2 cellular contexts compared by ENCODE assay signal in the genomic region with DNA sequence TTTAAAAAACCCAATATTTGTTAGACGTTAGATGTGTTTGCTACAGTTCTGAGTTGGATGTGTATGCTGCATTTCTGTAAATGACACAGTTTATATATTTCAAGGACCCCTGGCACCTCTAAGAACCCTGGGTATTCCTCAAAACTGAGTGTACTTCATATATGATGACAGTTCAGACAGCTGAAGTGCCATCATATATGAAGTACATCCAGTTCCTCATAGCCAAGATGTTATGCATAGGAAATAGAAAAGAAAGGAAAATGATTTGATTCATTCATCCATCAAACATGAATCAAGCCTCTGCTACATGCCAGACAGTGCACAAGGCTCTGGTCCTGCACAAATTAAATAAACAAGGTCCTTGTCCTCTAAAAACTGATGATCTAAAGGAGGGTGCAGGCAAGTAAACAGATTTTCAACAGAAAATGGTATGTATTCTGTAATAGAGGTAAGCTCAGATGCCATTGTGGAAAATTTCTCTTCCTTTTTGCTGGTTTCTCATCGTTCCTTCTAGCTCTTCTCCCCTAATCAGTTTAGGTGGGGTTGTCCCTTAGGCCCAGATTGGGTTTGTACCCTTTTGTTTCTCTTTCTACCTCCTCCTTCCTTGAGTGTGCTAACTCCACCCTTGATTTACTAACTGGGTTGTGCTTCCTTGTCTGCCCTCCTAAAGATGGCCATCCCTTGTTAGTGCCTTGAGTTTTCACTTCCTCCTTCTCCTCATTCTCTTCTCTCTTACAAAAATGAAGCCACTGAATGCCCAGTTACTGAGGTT.
TF ChIP-seq lines count a peak whose summit lies in the region.

No MANE protein-coding gene starts in this region.

TF ChIP-seq in HepG2, 621 proteins besides CTCF, POLR2A, EP300 and RAD21 (continues in another document):
- TF ChIP-seq PRMT3 (CRISPR knock-in tag; IDR thresholded peaks at IDR 0.05; ENCODE audit: borderline replicate concordance, low read depth), result no peak
- TF ChIP-seq ZNF546 (CRISPR knock-in tag; conservative IDR thresholded peaks at IDR 0.05), result no peak
- no peak for TF ChIP-seq ADNP (CRISPR knock-in tag; IDR thresholded peaks at IDR 0.05)
- TF ChIP-seq, protein P1, sequence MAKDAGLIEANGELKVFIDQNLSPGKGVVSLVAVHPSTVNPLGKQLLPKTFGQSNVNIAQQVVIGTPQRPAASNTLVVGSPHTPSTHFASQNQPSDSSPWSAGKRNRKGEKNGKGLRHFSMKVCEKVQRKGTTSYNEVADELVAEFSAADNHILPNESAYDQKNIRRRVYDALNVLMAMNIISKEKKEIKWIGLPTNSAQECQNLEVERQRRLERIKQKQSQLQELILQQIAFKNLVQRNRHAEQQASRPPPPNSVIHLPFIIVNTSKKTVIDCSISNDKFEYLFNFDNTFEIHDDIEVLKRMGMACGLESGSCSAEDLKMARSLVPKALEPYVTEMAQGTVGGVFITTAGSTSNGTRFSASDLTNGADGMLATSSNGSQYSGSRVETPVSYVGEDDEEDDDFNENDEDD (CRISPR knock-in tag; IDR thresholded peaks at IDR 0.05; ENCODE audit: borderline replicate concordance), result no peak
- TF ChIP-seq, protein P2, sequence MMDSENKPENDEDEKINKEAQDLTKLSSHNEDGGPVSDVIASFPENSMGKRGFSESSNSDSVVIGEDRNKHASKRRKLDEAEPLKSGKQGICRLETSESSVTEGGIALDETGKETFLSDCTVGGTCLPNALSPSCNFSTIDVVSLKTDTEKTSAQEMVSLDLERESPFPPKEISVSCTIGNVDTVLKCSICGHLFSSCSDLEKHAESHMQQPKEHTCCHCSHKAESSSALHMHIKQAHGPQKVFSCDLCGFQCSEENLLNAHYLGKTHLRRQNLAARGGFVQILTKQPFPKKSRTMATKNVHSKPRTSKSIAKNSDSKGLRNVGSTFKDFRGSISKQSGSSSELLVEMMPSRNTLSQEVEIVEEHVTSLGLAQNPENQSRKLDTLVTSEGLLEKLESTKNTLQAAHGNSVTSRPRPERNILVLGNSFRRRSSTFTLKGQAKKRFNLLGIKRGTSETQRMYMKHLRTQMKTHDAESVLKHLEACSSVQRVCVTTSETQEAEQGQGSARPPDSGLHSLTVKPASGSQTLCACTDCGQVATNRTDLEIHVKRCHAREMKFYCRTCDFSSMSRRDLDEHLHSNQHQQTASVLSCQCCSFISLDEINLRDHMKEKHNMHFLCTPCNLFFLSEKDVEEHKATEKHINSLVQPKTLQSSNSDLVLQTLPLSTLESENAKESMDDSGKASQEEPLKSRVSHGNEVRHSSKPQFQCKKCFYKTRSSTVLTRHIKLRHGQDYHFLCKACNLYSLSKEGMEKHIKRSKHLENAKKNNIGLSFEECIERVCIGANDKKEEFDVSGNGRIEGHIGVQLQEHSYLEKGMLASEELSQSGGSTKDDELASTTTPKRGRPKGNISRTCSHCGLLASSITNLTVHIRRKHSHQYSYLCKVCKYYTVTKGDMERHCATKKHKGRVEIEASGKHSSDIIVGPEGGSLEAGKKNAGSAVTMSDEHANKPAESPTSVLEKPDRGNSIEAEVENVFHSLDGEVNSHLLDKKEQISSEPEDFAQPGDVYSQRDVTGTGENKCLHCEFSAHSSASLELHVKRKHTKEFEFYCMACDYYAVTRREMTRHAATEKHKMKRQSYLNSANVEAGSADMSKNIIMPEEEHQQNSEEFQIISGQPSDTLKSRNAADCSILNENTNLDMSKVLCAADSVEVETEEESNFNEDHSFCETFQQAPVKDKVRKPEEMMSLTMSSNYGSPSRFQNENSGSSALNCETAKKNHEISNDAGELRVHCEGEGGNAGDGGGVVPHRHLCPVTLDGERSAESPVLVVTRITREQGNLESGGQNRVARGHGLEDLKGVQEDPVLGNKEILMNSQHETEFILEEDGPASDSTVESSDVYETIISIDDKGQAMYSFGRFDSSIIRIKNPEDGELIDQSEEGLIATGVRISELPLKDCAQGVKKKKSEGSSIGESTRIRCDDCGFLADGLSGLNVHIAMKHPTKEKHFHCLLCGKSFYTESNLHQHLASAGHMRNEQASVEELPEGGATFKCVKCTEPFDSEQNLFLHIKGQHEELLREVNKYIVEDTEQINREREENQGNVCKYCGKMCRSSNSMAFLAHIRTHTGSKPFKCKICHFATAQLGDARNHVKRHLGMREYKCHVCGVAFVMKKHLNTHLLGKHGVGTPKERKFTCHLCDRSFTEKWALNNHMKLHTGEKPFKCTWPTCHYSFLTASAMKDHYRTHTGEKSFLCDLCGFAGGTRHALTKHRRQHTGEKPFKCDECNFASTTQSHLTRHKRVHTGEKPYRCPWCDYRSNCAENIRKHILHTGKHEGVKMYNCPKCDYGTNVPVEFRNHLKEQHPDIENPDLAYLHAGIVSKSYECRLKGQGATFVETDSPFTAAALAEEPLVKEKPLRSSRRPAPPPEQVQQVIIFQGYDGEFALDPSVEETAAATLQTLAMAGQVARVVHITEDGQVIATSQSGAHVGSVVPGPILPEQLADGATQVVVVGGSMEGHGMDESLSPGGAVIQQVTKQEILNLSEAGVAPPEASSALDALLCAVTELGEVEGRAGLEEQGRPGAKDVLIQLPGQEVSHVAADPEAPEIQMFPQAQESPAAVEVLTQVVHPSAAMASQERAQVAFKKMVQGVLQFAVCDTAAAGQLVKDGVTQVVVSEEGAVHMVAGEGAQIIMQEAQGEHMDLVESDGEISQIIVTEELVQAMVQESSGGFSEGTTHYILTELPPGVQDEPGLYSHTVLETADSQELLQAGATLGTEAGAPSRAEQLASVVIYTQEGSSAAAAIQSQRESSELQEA (CRISPR knock-in tag; IDR thresholded peaks at IDR 0.05; ENCODE audit: not compliant biosample characterization), result no peak
- TF ChIP-seq, protein P3, sequence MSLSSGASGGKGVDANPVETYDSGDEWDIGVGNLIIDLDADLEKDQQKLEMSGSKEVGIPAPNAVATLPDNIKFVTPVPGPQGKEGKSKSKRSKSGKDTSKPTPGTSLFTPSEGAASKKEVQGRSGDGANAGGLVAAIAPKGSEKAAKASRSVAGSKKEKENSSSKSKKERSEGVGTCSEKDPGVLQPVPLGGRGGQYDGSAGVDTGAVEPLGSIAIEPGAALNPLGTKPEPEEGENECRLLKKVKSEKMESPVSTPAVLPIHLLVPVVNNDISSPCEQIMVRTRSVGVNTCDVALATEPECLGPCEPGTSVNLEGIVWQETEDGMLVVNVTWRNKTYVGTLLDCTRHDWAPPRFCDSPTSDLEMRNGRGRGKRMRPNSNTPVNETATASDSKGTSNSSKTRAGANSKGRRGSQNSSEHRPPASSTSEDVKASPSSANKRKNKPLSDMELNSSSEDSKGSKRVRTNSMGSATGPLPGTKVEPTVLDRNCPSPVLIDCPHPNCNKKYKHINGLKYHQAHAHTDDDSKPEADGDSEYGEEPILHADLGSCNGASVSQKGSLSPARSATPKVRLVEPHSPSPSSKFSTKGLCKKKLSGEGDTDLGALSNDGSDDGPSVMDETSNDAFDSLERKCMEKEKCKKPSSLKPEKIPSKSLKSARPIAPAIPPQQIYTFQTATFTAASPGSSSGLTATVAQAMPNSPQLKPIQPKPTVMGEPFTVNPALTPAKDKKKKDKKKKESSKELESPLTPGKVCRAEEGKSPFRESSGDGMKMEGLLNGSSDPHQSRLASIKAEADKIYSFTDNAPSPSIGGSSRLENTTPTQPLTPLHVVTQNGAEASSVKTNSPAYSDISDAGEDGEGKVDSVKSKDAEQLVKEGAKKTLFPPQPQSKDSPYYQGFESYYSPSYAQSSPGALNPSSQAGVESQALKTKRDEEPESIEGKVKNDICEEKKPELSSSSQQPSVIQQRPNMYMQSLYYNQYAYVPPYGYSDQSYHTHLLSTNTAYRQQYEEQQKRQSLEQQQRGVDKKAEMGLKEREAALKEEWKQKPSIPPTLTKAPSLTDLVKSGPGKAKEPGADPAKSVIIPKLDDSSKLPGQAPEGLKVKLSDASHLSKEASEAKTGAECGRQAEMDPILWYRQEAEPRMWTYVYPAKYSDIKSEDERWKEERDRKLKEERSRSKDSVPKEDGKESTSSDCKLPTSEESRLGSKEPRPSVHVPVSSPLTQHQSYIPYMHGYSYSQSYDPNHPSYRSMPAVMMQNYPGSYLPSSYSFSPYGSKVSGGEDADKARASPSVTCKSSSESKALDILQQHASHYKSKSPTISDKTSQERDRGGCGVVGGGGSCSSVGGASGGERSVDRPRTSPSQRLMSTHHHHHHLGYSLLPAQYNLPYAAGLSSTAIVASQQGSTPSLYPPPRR (CRISPR knock-in tag; IDR thresholded peaks at IDR 0.05; ENCODE audit: borderline replicate concordance), result no peak

TF ChIP-seq in WTC11, 78 proteins besides CTCF, POLR2A, EP300 and RAD21:
- TF ChIP-seq, protein P4, sequence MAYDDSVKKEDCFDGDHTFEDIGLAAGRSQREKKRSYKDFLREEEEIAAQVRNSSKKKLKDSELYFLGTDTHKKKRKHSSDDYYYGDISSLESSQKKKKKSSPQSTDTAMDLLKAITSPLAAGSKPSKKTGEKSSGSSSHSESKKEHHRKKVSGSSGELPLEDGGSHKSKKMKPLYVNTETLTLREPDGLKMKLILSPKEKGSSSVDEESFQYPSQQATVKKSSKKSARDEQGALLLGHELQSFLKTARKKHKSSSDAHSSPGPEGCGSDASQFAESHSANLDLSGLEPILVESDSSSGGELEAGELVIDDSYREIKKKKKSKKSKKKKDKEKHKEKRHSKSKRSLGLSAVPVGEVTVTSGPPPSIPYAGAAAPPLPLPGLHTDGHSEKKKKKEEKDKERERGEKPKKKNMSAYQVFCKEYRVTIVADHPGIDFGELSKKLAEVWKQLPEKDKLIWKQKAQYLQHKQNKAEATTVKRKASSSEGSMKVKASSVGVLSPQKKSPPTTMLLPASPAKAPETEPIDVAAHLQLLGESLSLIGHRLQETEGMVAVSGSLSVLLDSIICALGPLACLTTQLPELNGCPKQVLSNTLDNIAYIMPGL (CRISPR knock-in tag; IDR thresholded peaks at IDR 0.05), result no peak
